Comparison of ENCODE assay signal across 33 cellular contexts in genomic region chr13:83906240-83906820, GRCh38. TPM values are rescaled to one million over a fixed set of nuclear protein-coding genes. Genes with fewer than 3 reads are reported as not detected.
"Had no signal": no experiment of that assay in that cellular context is flagged by ENCODE, and none has a peak within 500 bp of the region (broad histone marks: within the 10 kb centered on the region; RNA-seq: fewer than 3 reads in every experiment).

No MANE protein-coding gene starts in this region.

- H3K27ac ChIP-seq: cardiac muscle cell, SJSA1 had no signal

- H3K36me3 ChIP-seq: cardiac muscle cell, MG63, SJSA1 had no signal

- DNase-seq: activated CD4-positive, alpha-beta T cell treated with anti-CD3 and anti-CD28 coated beads, Interleukin-2, amount 10 ng/mL, durations not matched to agents 7 days and 5 days; activated CD4-positive, alpha-beta T cell treated with anti-CD3 and anti-CD28 coated beads, Interleukin-2, amount 50 U/mL, for 48 hours; activated CD8-positive, alpha-beta T cell treated with anti-CD3 and anti-CD28 coated beads, Interleukin-2, amount 10 ng/mL, durations not matched to agents 7 days and 5 days; activated effector memory CD4-positive, alpha-beta T cell treated with anti-CD3 and anti-CD28 coated beads, Interleukin-2, amount 50 U/mL, for 16 hours; activated naive CD4-positive, alpha-beta T cell; activated naive CD4-positive, alpha-beta T cell treated with anti-CD3 and anti-CD28 coated beads, Interleukin-2, amount 50 U/mL, for 16 hours; activated naive CD8-positive, alpha-beta T cell treated with anti-CD3 and anti-CD28 coated beads for 36 hours; activated T-cell treated with anti-CD3 and anti-CD28 coated beads for 4 hours; activated T-cell treated with anti-CD3 and anti-CD28 coated beads, Interleukin-2, amount 50 U/mL, for 48 hours; amniotic stem cell; aorta; Kasumi-1; KG1; MG63; NCI-H1048; NCI-H1105 treated with DMSO at 0.1 percent for 48 hours; NCI-H1436; NCI-H1694; NCI-H1930; NCI-H2081 treated with DMSO at 0.1 percent for 48 hours; NCI-H345; NCI-H524 treated with DMSO at 0.1 percent for 48 hours; Right ventricle myocardium superior; SK-N-SH had no signal

- H3K27me3 ChIP-seq: cardiac muscle cell, MG63, SJSA1 had no signal

- H3K4me1 ChIP-seq: SJSA1 had no signal

- FAIRE-seq: TTC549 had no signal

- H3K4me2 ChIP-seq: SK-N-SH had no signal

- H3K36me3 Mint-ChIP-seq: activated naive CD8-positive, alpha-beta T cell treated with anti-CD3 and anti-CD28 coated beads for 36 hours had no signal

- H3K9me3 ChIP-seq: MG63, SK-N-SH had no signal

- ATAC-seq: activated CD8-positive, alpha-beta T cell treated with anti-CD3 and anti-CD28 coated beads, Interleukin-2, amount 10 ng/mL, durations not matched to agents 7 days and 5 days had no signal

- H3K4me3 ChIP-seq: cardiac muscle cell, MG63, SJSA1 had no signal

- H3K4me3 Mint-ChIP-seq: activated CD4-positive, alpha-beta T cell treated with anti-CD3 and anti-CD28 coated beads, Interleukin-2, amount 10 ng/mL, durations not matched to agents 7 days and 5 days; activated CD8-positive, alpha-beta T cell treated with anti-CD3 and anti-CD28 coated beads, Interleukin-2, amount 10 ng/mL, durations not matched to agents 7 days and 5 days; activated naive CD8-positive, alpha-beta T cell treated with anti-CD3 and anti-CD28 coated beads for 36 hours; activated T-helper 17 cell treated with anti-CD3 and anti-CD28 coated beads, Interleukin-2, amount 50 U/mL, for 72 hours; central memory CD8-positive, alpha-beta T cell; T-helper 1 cell treated with Interleukin-12 subunit alpha and Interleukin-12 subunit beta and Interleukin-4 antibody, amounts not matched to agents 30 μg/mL and 1 μg/mL, for 36 hours; T-helper 2 cell treated with Interferon-gamma antibody and Interleukin-4, amounts not matched to agents 5 μg/mL and 100 μg/mL, for 36 hours had no signal

- H3K4me1 Mint-ChIP-seq: activated CD4-positive, alpha-beta T cell treated with anti-CD3 and anti-CD28 coated beads, Interleukin-2, amount 10 ng/mL, durations not matched to agents 7 days and 5 days; activated T-helper 17 cell treated with anti-CD3 and anti-CD28 coated beads, Interleukin-2, amount 50 U/mL, for 72 hours; central memory CD8-positive, alpha-beta T cell had no signal

- H3K27me3 Mint-ChIP-seq: activated CD4-positive, alpha-beta T cell treated with anti-CD3 and anti-CD28 coated beads, Interleukin-2, amount 10 ng/mL, durations not matched to agents 7 days and 5 days; activated naive CD8-positive, alpha-beta T cell treated with anti-CD3 and anti-CD28 coated beads for 36 hours; activated T-helper 17 cell treated with anti-CD3 and anti-CD28 coated beads, Interleukin-2, amount 50 U/mL, for 72 hours had no signal

- H3K27ac Mint-ChIP-seq: activated CD4-positive, alpha-beta T cell treated with anti-CD3 and anti-CD28 coated beads, Interleukin-2, amount 10 ng/mL, durations not matched to agents 7 days and 5 days; activated CD8-positive, alpha-beta T cell treated with anti-CD3 and anti-CD28 coated beads, Interleukin-2, amount 10 ng/mL, durations not matched to agents 7 days and 5 days; activated naive CD8-positive, alpha-beta T cell treated with anti-CD3 and anti-CD28 coated beads for 36 hours; activated T-helper 17 cell treated with anti-CD3 and anti-CD28 coated beads, Interleukin-2, amount 50 U/mL, for 72 hours; T-helper 1 cell treated with Interleukin-12 subunit alpha and Interleukin-12 subunit beta and Interleukin-4 antibody, amounts not matched to agents 30 μg/mL and 1 μg/mL, for 36 hours; T-helper 2 cell treated with Interferon-gamma antibody and Interleukin-4, amounts not matched to agents 5 μg/mL and 100 μg/mL, for 36 hours had no signal

- H3K9ac ChIP-seq: SK-N-SH had no signal

- H3K9me3 Mint-ChIP-seq: activated CD4-positive, alpha-beta T cell treated with anti-CD3 and anti-CD28 coated beads, Interleukin-2, amount 10 ng/mL, durations not matched to agents 7 days and 5 days; activated naive CD8-positive, alpha-beta T cell treated with anti-CD3 and anti-CD28 coated beads for 36 hours; activated T-helper 17 cell treated with anti-CD3 and anti-CD28 coated beads, Interleukin-2, amount 50 U/mL, for 72 hours; central memory CD8-positive, alpha-beta T cell had no signal

RNA-seq across cellular contexts. Expression of gene SLITRK1, which starts 24.1 kb away (rescaled TPM):
- total RNA-seq: activated CD4-positive, alpha-beta T cell treated with anti-CD3 and anti-CD28 coated beads, Interleukin-2, amount 10 ng/mL, durations not matched to agents 7 days and 5 days; activated CD8-positive, alpha-beta T cell treated with anti-CD3 and anti-CD28 coated beads, Interleukin-2, amount 10 ng/mL, durations not matched to agents 7 days and 5 days; activated naive CD8-positive, alpha-beta T cell treated with anti-CD3 and anti-CD28 coated beads for 36 hours; activated T-helper 17 cell treated with anti-CD3 and anti-CD28 coated beads, Interleukin-2, amount 50 U/mL, for 72 hours; cardiac muscle cell; NCI-H460; OCI-LY7; Right ventricle myocardium superior; SJSA1 had no signal
- polyA plus RNA-seq: aorta, cardiac muscle cell, SK-N-SH had no signal
